Comparison of ENCODE assay signal across 23 cellular contexts in genomic region chr12:69383074-69383473, GRCh38. TPM values are rescaled to one million over a fixed set of nuclear protein-coding genes. Genes with fewer than 3 reads are reported as not detected.
"Had no signal": no experiment of that assay in that cellular context is flagged by ENCODE, and none has a peak within 500 bp of the region (broad histone marks: within the 10 kb centered on the region; RNA-seq: fewer than 3 reads in every experiment).

No MANE protein-coding gene starts in this region.

- H3K9me3 ChIP-seq: breast epithelium had no signal

- H3K36me3 ChIP-seq: breast epithelium had no signal

- DNase-seq: activated CD4-positive, alpha-beta memory T cell treated with anti-CD3 and anti-CD28 coated beads, Interleukin-2, amount 10 ng/mL, durations not matched to agents 7 days and 5 days; activated CD4-positive, alpha-beta T cell treated with anti-CD3 and anti-CD28 coated beads for 36 hours; activated CD4-positive, alpha-beta T cell treated with anti-CD3 and anti-CD28 coated beads, Interleukin-2, amount 50 U/mL, for 1 hour; activated naive CD4-positive, alpha-beta T cell treated with anti-CD3 and anti-CD28 coated beads, Interleukin-2, amount 50 U/mL, for 16 hours; activated naive CD8-positive, alpha-beta T cell treated with anti-CD3 and anti-CD28 coated beads, Interleukin-2, amount 10 ng/mL, durations not matched to agents 7 days and 5 days; activated T-cell treated with anti-CD3 and anti-CD28 coated beads for 4 hours; aorta; central memory CD4-positive, alpha-beta T cell; Karpas-422; NCI-H1105 treated with DMSO at 0.1 percent for 48 hours; NCI-H1436 treated with DMSO at 0.1 percent for 48 hours; NCI-H187; NCI-H2081; NCI-H446; NCI-H524; PC-3; T-cell had no signal

- H3K27ac Mint-ChIP-seq: activated CD4-positive, alpha-beta memory T cell treated with anti-CD3 and anti-CD28 coated beads, Interleukin-2, amount 10 ng/mL, durations not matched to agents 7 days and 5 days; activated CD4-positive, alpha-beta T cell treated with anti-CD3 and anti-CD28 coated beads for 36 hours; activated naive CD8-positive, alpha-beta T cell treated with anti-CD3 and anti-CD28 coated beads, Interleukin-2, amount 10 ng/mL, durations not matched to agents 7 days and 5 days; T-cell had no signal

- H3K9me3 Mint-ChIP-seq: activated CD4-positive, alpha-beta memory T cell treated with anti-CD3 and anti-CD28 coated beads, Interleukin-2, amount 10 ng/mL, durations not matched to agents 7 days and 5 days; activated naive CD8-positive, alpha-beta T cell treated with anti-CD3 and anti-CD28 coated beads, Interleukin-2, amount 10 ng/mL, durations not matched to agents 7 days and 5 days; T-cell had no signal

- H3K27me3 ChIP-seq: breast epithelium had no signal

- H3K27ac ChIP-seq: breast epithelium, SK-N-MC, VCaP had no signal

- H3K4me3 Mint-ChIP-seq: activated CD4-positive, alpha-beta memory T cell treated with anti-CD3 and anti-CD28 coated beads, Interleukin-2, amount 10 ng/mL, durations not matched to agents 7 days and 5 days; activated CD4-positive, alpha-beta T cell treated with anti-CD3 and anti-CD28 coated beads for 36 hours; activated naive CD8-positive, alpha-beta T cell treated with anti-CD3 and anti-CD28 coated beads, Interleukin-2, amount 10 ng/mL, durations not matched to agents 7 days and 5 days; T-cell had no signal

- H3K27me3 Mint-ChIP-seq: activated CD4-positive, alpha-beta memory T cell treated with anti-CD3 and anti-CD28 coated beads, Interleukin-2, amount 10 ng/mL, durations not matched to agents 7 days and 5 days; activated CD4-positive, alpha-beta T cell treated with anti-CD3 and anti-CD28 coated beads for 36 hours; activated naive CD8-positive, alpha-beta T cell treated with anti-CD3 and anti-CD28 coated beads, Interleukin-2, amount 10 ng/mL, durations not matched to agents 7 days and 5 days; T-cell had no signal

- FAIRE-seq: RCC 7860 had no signal

- H3K4me3 ChIP-seq: breast epithelium, SK-N-MC had no signal

- H3K4me1 ChIP-seq: breast epithelium had no signal

- ATAC-seq: activated CD4-positive, alpha-beta T cell treated with anti-CD3 and anti-CD28 coated beads for 36 hours; PC-3; Right ventricle myocardium inferior; T-cell had no signal

RNA-seq across cellular contexts. Expression of gene LYZ, which starts 34.9 kb away (rescaled TPM):
- total RNA-seq: activated CD4-positive, alpha-beta T cell treated with anti-CD3 and anti-CD28 coated beads for 36 hours; activated CD8-positive, alpha-beta memory T cell treated with anti-CD3 and anti-CD28 coated beads for 36 hours; PC-3 had no signal
